In genomic region chr10:51171946-51172345, GRCh38 we compare ENCODE assay signal across 32 cellular contexts.
DNase-seq lines count a peak whose midpoint lies in the region; ATAC-seq, FAIRE-seq and TF ChIP-seq lines count a peak whose summit lies in the region.
"Had no signal": no experiment of that assay in that cellular context is flagged by ENCODE, and none has a peak within 500 bp of the region (broad histone marks: within the 10 kb centered on the region; RNA-seq: fewer than 3 reads in every experiment).

No MANE protein-coding gene starts in this region.

- H3K9me3 ChIP-seq in breast epithelium (no peaks in the 10 kb centered on the region), K562 (replicated peaks; ENCODE audit: control insufficient read depth, insufficient read depth, low read depth, low read length) (no peaks in the 10 kb centered on the region; the same call in 1 of the 2 replicates), SK-N-SH (no peaks in the 10 kb centered on the region)
- H3K9me3 ChIP-seq: BLaER1 treated with 17β-estradiol and CSF1 and Interleukin-3, amounts not matched to agents 10 nM and 100 nM; left ventricle myocardium inferior; SJSA1; tibial artery had no signal

- no peak for ATAC-seq in K562
- ATAC-seq in GM18861 (IDR thresholded peaks at IDR 0.05; ENCODE audit: unreplicated experiment): no peak
- ATAC-seq: activated naive CD8-positive, alpha-beta T cell treated with anti-CD3 and anti-CD28 coated beads, Interleukin-2, amount 50 U/mL, for 24 hours; T-helper 17 cell had no signal

- TF ChIP-seq EP300 in K562 (IDR thresholded peaks at IDR 0.05; ENCODE audit: low read length): no peak
- no peak for TF ChIP-seq EP300 in SK-N-SH (IDR thresholded peaks at IDR 0.05; ENCODE audit: borderline replicate concordance in 1 of 2, low read depth in 1 of 2, low read length in 1 of 2)

- TF ChIP-seq RAD21 in K562 (CRISPR knock-in tag; conservative IDR thresholded peaks at IDR 0.05 in 1 of 2, IDR thresholded peaks at IDR 0.05 in 1 of 2) (no peak), SK-N-SH (IDR thresholded peaks at IDR 0.05; ENCODE audit: low read length) (no peak)

- no peak for TF ChIP-seq POLR2A in breast epithelium (IDR thresholded peaks at IDR 0.05)
- no peak for TF ChIP-seq POLR2A in K562 (conservative IDR thresholded peaks at IDR 0.05)

- intact Hi-C loops in MCF 10A (cut with micrococcal nuclease): loop anchor here (2.0 to 10.0 kb wide), 2 partner anchors 33 to 97 kb away; partner anchors contain the start of gene PRKG1
- intact Hi-C loops in breast epithelium (cut with DNase I; ENCODE audit: low total_unique reads): no loop called here
- intact Hi-C loops in K562 (cut with micrococcal nuclease): no loop called here

- H3K4me2 ChIP-seq in K562 (ENCODE audit: insufficient read depth, low read length): no peak overlapping the region
- H3K4me2 ChIP-seq in SK-N-SH: no peak overlapping the region
- H3K4me2 ChIP-seq: BLaER1 treated with 17β-estradiol and CSF1 and Interleukin-3, amounts not matched to agents 10 nM and 100 nM had no signal

- H3K4me1 Mint-ChIP-seq in MCF 10A (ENCODE audit: insufficient read depth, unreplicated experiment): peaks cover 23% of the 10 kb centered on the region
- H3K4me1 Mint-ChIP-seq: activated naive CD8-positive, alpha-beta T cell treated with anti-CD3 and anti-CD28 coated beads, Interleukin-2, amount 50 U/mL, for 24 hours; IgD-negative memory B cell; T-helper 17 cell had no signal

- BruUV-seq in MCF 10A (replicated peaks; lab: Mats Ljungman, UMichigan) (no TSS peak), K562 (replicated peaks; lab: Mats Ljungman, UMichigan) (no TSS peak)

- H3K36me3 ChIP-seq in breast epithelium (no peaks in the 10 kb centered on the region), K562 (ENCODE audit: control insufficient read depth, insufficient read depth, low read length) (no peaks in the 10 kb centered on the region), SK-N-SH (replicated peaks in 1 of 2; ENCODE audit: control insufficient read depth in 1 of 2, insufficient read depth in 2 of 2, low read length in 1 of 2) (no peaks in the 10 kb centered on the region)
- H3K36me3 ChIP-seq: BLaER1 treated with 17β-estradiol and CSF1 and Interleukin-3, amounts not matched to agents 10 nM and 100 nM; left ventricle myocardium inferior; SJSA1; tibial artery had no signal

- no peak overlapping the region for H3K9ac ChIP-seq in K562 (ENCODE audit: insufficient read depth in 1 of 2, low read depth in 2 of 2, low read length in 2 of 2)
- no peak overlapping the region for H3K9ac ChIP-seq in SK-N-SH
- H3K9ac ChIP-seq: BLaER1 treated with 17β-estradiol and CSF1 and Interleukin-3, amounts not matched to agents 10 nM and 100 nM had no signal

- 0% methylated on average over 2 of the region's 2 CpGs for WGBS in K562 (ENCODE audit: insufficient coverage, low coverage, missing lambda C conversion rate)
- WGBS in SK-N-SH (ENCODE audit: low lambda C conversion rate): 79% methylated on average over 2 of the region's 2 CpGs

- TF ChIP-seq CTCF in MCF 10A (IDR thresholded peaks at IDR 0.05; ENCODE audit: unreplicated experiment) (no peak), breast epithelium (IDR thresholded peaks at IDR 0.05) (no peak), K562 (IDR thresholded peaks at IDR 0.05 in 2 of 3, conservative IDR thresholded peaks at IDR 0.05 in 1 of 3; ENCODE audit: insufficient read depth in 2 of 3, low read depth in 1 of 3, low read length in 3 of 3) (no peak), foreskin fibroblast (IDR thresholded peaks at IDR 0.05; ENCODE audit: low read depth, low read length) (no peak), SK-N-SH (IDR thresholded peaks at IDR 0.05) (no peak)

- H3K4me3 ChIP-seq in breast epithelium: no peak overlapping the region
- H3K4me3 ChIP-seq in K562: no peak overlapping the region
- H3K4me3 ChIP-seq in foreskin fibroblast (ENCODE audit: low read depth in 1 of 2, low read length in 2 of 2): no peak overlapping the region
- no peak overlapping the region for H3K4me3 ChIP-seq in SK-N-SH (ENCODE audit: low read depth in 2 of 2, low read length in 1 of 2)
- H3K4me3 ChIP-seq: BLaER1 treated with 17β-estradiol and CSF1 and Interleukin-3, amounts not matched to agents 10 nM and 100 nM; dorsolateral prefrontal cortex; left ventricle myocardium inferior; SJSA1; skin epidermis; tibial artery had no signal

- H3K27ac Mint-ChIP-seq in MCF 10A (ENCODE audit: low read depth, unreplicated experiment): no peak overlapping the region
- H3K27ac Mint-ChIP-seq: activated naive CD8-positive, alpha-beta T cell treated with anti-CD3 and anti-CD28 coated beads, Interleukin-2, amount 50 U/mL, for 24 hours; IgD-negative memory B cell; nephron progenitor cell; T-helper 17 cell had no signal

- H4K20me1 ChIP-seq in K562 (replicated peaks; ENCODE audit: control insufficient read depth, insufficient read depth, low read length): no peaks in the 10 kb centered on the region
- no peaks in the 10 kb centered on the region for H4K20me1 ChIP-seq in SK-N-SH (ENCODE audit: insufficient read depth)
- H4K20me1 ChIP-seq: BLaER1 treated with 17β-estradiol and CSF1 and Interleukin-3, amounts not matched to agents 10 nM and 100 nM had no signal

- peaks cover 30% of the 10 kb centered on the region for H3F3A ChIP-seq in SK-N-SH (replicated peaks; ENCODE audit: insufficient read depth)

- H3K4me1 ChIP-seq in breast epithelium: peaks cover 0 to 5% of the 10 kb centered on the region in 2 donors
- no peaks in the 10 kb centered on the region for H3K4me1 ChIP-seq in K562 (replicated peaks in 1 of 2; ENCODE audit: control insufficient read depth in 2 of 2, insufficient read depth in 2 of 2, low read length in 2 of 2)
- H3K4me1 ChIP-seq in SK-N-SH (ENCODE audit: control insufficient read depth in 1 of 2, insufficient read depth in 2 of 2, low read depth in 1 of 2, low read length in 1 of 2): peaks cover 0 to 17% of the 10 kb centered on the region in 2 experiments; a peak in 2 of 4 replicates
- H3K4me1 ChIP-seq: BLaER1 treated with 17β-estradiol and CSF1 and Interleukin-3, amounts not matched to agents 10 nM and 100 nM; SJSA1 had no signal

- H3K27me3 ChIP-seq in breast epithelium (no peaks in the 10 kb centered on the region), K562 (ENCODE audit: control insufficient read depth in 2 of 2, insufficient read depth in 2 of 2, low read length in 2 of 2) (no peaks in the 10 kb centered on the region), SK-N-SH (ENCODE audit: insufficient read depth) (no peaks in the 10 kb centered on the region)
- H3K27me3 ChIP-seq: BLaER1 treated with 17β-estradiol and CSF1 and Interleukin-3, amounts not matched to agents 10 nM and 100 nM; dorsolateral prefrontal cortex; tibial artery had no signal

- H3K9me1 ChIP-seq in K562 (ENCODE audit: control insufficient read depth, insufficient read depth, low read length): no peaks in the 10 kb centered on the region

- CTCF ChIA-PET in MCF 10A (lab: Yijun Ruan, JAX): no interaction called here
- CTCF ChIA-PET in K562 (lab: Yijun Ruan, JAX; ENCODE audit: low intra/inter-chr PET ratio): no interaction called here
- CTCF ChIA-PET in SK-N-SH (lab: Yijun Ruan, JAX): no interaction called here

- in situ Hi-C loops in K562 (cut with MboI): no loop called here

- 0 out of 2 replicates have a peak, but pooled peaks cover 3% of the 10 kb centered on the region for H3K9me2 ChIP-seq in SK-N-SH

- H3K9me3 Mint-ChIP-seq in MCF 10A (ENCODE audit: unreplicated experiment): no peaks in the 10 kb centered on the region
- H3K9me3 Mint-ChIP-seq: activated naive CD8-positive, alpha-beta T cell treated with anti-CD3 and anti-CD28 coated beads, Interleukin-2, amount 50 U/mL, for 24 hours; nephron progenitor cell had no signal

- H3K27me3 Mint-ChIP-seq in MCF 10A (ENCODE audit: insufficient read depth, unreplicated experiment): no peaks in the 10 kb centered on the region
- H3K27me3 Mint-ChIP-seq: activated naive CD8-positive, alpha-beta T cell treated with anti-CD3 and anti-CD28 coated beads, Interleukin-2, amount 50 U/mL, for 24 hours; IgD-negative memory B cell; T-helper 17 cell had no signal

- POLR2A ChIA-PET in MCF 10A (lab: Yijun Ruan, JAX) (no interaction called here), K562 (lab: Yijun Ruan, JAX) (no interaction called here), SK-N-SH (lab: Yijun Ruan, JAX) (no interaction called here)

- no peaks in the 10 kb centered on the region for H3K79me2 ChIP-seq in K562 (ENCODE audit: control insufficient read depth, insufficient read depth, low read length)
- no peaks in the 10 kb centered on the region for H3K79me2 ChIP-seq in SK-N-SH (ENCODE audit: insufficient read depth)

- DNase-seq in MCF 10A (ENCODE audit: unreplicated experiment): peak; percentile 59
- no peak for DNase-seq in breast epithelium (ENCODE audit: low spot score in 2 of 2)
- DNase-seq in K562 (ENCODE audit: extremely low read depth in 1 of 4, low spot score in 3 of 4): no peak
- peak; percentile 11 to 58 for DNase-seq in foreskin fibroblast
- DNase-seq in SK-N-SH: no peak
- DNase-seq in DMS 273 treated with DMSO at 0.1 percent for 48 hours (lab: John Stamatoyannopoulos, UW): no peak
- no peak for DNase-seq in OCI-M2 (lab: John Stamatoyannopoulos, UW; ENCODE audit: unreplicated experiment)
- DNase-seq: activated CD4-positive, alpha-beta T cell treated with anti-CD3 and anti-CD28 coated beads, Interleukin-2, amount 50 U/mL, for 1 hour; activated CD8-positive, alpha-beta memory T cell treated with anti-CD3 and anti-CD28 coated beads, Interleukin-2, amount 50 U/mL, for 4 hours; activated effector memory CD4-positive, alpha-beta T cell treated with Interleukin-2 at 50 U/mL for 16 hours; activated naive CD8-positive, alpha-beta T cell treated with anti-CD3 and anti-CD28 coated beads, Interleukin-2, amount 50 U/mL, for 24 hours; Calu3; caudate nucleus; dorsolateral prefrontal cortex; EL; head of caudate nucleus; left ventricle myocardium inferior; MM.1S; NCI-H1436; NCI-H774; nephron progenitor cell; OCI-M1; stimulated activated naive CD4-positive, alpha-beta T cell treated with Interleukin-2 at 50 U/mL for 16 hours; T-helper 17 cell; tibial artery had no signal

- no peak for FAIRE-seq in K562 (lab: Jason Lieb, UNC)

- no peak overlapping the region for H3K27ac ChIP-seq in breast epithelium
- no peak overlapping the region for H3K27ac ChIP-seq in K562 (ENCODE audit: extremely low read depth, low read depth, low read length)
- peak overlapping the region in 1 of 2 experiments; percentile 64; a peak in 1 of 4 replicates for H3K27ac ChIP-seq in SK-N-SH (ENCODE audit: low read depth in 2 of 2, low read length in 1 of 2)
- H3K27ac ChIP-seq: 22Rv1; BLaER1 treated with 17β-estradiol and CSF1 and Interleukin-3, amounts not matched to agents 10 nM and 100 nM; dorsolateral prefrontal cortex; SJSA1; skin epidermis; VCaP had no signal

- H2AFZ ChIP-seq in K562 (ENCODE audit: low read depth, low read length) (no peak overlapping the region), SK-N-SH (ENCODE audit: low read depth) (no peak overlapping the region)

- H3K4me3 Mint-ChIP-seq in MCF 10A (ENCODE audit: unreplicated experiment): no peak overlapping the region
- H3K4me3 Mint-ChIP-seq: activated naive CD8-positive, alpha-beta T cell treated with anti-CD3 and anti-CD28 coated beads, Interleukin-2, amount 50 U/mL, for 24 hours; IgD-negative memory B cell; nephron progenitor cell; T-helper 17 cell had no signal

- H3K36me3 Mint-ChIP-seq in MCF 10A (ENCODE audit: insufficient read depth, unreplicated experiment): no peaks in the 10 kb centered on the region
- H3K36me3 Mint-ChIP-seq: IgD-negative memory B cell had no signal

Comparison
In these comparisons a context has a peak if more than half of its experiments do, and no peak if none do; other contexts are left out.
1. DNase-seq: peak in MCF 10A (single experiment) and foreskin fibroblast (2 of 2); none in breast epithelium (0 of 2), K562 (0 of 4), SK-N-SH (single experiment), DMS 273 treated with DMSO at 0.1 percent for 48 hours (single experiment) and OCI-M2 (single experiment).